ENCODE assay signal across 30 cellular contexts in the genomic region with DNA sequence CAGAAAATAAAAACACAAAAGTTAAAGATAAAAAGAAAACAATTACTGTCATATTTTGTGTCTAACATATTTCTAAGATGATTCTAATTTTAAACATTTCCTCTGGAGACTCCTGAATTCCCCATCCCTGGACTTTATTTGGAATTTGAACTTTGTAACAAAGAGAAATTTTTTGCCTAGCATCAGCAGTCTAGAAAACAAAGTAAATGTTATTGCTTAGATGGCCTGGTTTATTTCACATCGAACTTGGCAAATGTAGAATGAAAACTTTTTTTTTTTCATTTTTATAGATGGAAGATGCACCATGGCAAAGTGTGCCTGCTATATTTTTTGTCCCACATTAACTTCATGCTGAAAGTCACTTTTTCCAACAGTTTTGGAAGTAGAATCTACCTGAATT.
"Had no signal": no experiment of that assay in that cellular context is flagged by ENCODE, and none has a peak within 500 bp of the region (broad histone marks: within the 10 kb centered on the region; RNA-seq: fewer than 3 reads in every experiment).

No MANE protein-coding gene starts in this region.

- H3K27ac ChIP-seq: adrenal gland, body of pancreas, epithelial cell of prostate, foreskin keratinocyte, gastrocnemius medialis, heart left ventricle had no signal

- H3K4me3 ChIP-seq: adrenal gland, body of pancreas, gastrocnemius medialis, heart left ventricle had no signal

- DNase-seq: activated CD4-positive, alpha-beta memory T cell treated with anti-CD3 and anti-CD28 coated beads for 36 hours; activated CD4-positive, alpha-beta T cell treated with anti-CD3 and anti-CD28 coated beads for 36 hours; activated CD4-positive, alpha-beta T cell treated with anti-CD3 and anti-CD28 coated beads, Interleukin-2, amount 10 ng/mL, durations not matched to agents 24 days and 14 days; activated CD4-positive, CD25-positive, alpha-beta regulatory T cell; activated CD4-positive, CD25-positive, alpha-beta regulatory T cell treated with anti-CD3 and anti-CD28 coated beads, Interleukin-2, amount 50 U/mL, for 72 hours; activated CD8-positive, alpha-beta memory T cell treated with anti-CD3 and anti-CD28 coated beads, Interleukin-2, amount 50 U/mL, for 48 hours; activated effector memory CD4-positive, alpha-beta T cell treated with Interleukin-2 at 50 U/mL for 16 hours; activated gamma-delta T cell treated with Interleukin-2 at 50 U/mL for 16 hours; activated naive CD4-positive, alpha-beta T cell treated with anti-CD3 and anti-CD28 coated beads, Interleukin-2, amount 50 U/mL, for 16 hours; activated naive CD4-positive, alpha-beta T cell treated with Interleukin-2 at 50 U/mL for 16 hours; activated T-cell treated with anti-CD3 and anti-CD28 coated beads, Interleukin-2, amount 50 U/mL, for 4 hours; adrenal gland; amygdala; aorta; body of pancreas; caudate nucleus; cortex of kidney; dermis blood vessel endothelial cell; effector CD4-positive, alpha-beta T cell; effector memory CD8-positive, alpha-beta T cell; foreskin keratinocyte; gastrocnemius medialis; glutamatergic neuron; heart left ventricle; T-helper 2 cell had no signal

- ATAC-seq: activated CD4-positive, alpha-beta T cell treated with anti-CD3 and anti-CD28 coated beads for 36 hours; activated T-cell treated with anti-CD3 and anti-CD28 coated beads, Interleukin-2, amount 50 U/mL, for 4 hours; activated T-helper 17 cell treated with anti-CD3 and anti-CD28 coated beads, Interleukin-2, amount 50 U/mL, for 72 hours; body of pancreas; effector memory CD8-positive, alpha-beta T cell; esophagus mucosa; foreskin keratinocyte; gastrocnemius medialis; heart left ventricle had no signal

- H3K9me3 ChIP-seq: adrenal gland, body of pancreas, gastrocnemius medialis had no signal

- H3K27me3 ChIP-seq: adrenal gland, body of pancreas, foreskin keratinocyte, gastrocnemius medialis, heart left ventricle had no signal

- H3K36me3 ChIP-seq: adrenal gland, gastrocnemius medialis, heart left ventricle had no signal

- H3K4me1 ChIP-seq: adrenal gland, body of pancreas, foreskin keratinocyte, gastrocnemius medialis, heart left ventricle had no signal

- FAIRE-seq: colon, endothelial cell of umbilical vein had no signal
